15 cellular contexts compared by ENCODE assay signal in the genomic region with DNA sequence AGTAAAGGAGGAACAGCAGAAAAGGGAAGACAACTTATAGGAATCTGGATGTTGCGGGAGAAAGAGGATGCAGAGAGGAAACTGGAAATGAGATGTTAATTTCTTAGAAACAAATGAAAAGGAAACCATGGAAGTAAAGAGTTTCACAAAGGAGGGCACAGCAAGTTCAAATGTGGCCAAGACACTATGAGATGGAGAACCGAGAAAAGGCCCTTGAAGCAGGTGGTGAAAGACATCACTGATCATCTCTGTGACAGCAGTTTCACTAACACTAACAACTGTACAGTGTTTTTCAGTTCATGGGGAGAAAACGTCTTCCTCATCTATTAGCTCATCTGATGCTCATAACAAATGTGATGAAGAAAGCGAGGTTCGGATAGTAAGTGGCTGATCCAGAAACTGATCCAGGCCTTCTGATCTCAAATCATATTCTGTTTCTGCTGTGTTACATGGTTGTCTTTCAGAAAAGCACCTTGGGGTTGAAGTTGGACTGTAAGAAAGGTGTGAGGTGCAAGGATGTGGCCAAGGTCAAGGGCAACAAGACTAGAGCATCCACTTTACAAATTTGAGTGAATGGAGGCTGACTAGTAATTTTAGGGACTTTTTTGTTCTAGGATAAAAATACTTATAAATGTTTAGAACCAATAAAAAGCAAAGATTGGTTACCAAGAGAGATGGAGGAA.
DNase-seq lines count a peak whose midpoint lies in the region; ATAC-seq, FAIRE-seq and TF ChIP-seq lines count a peak whose summit lies in the region.
"Had no signal": no experiment of that assay in that cellular context is flagged by ENCODE, and none has a peak within 500 bp of the region (broad histone marks: within the 10 kb centered on the region; RNA-seq: fewer than 3 reads in every experiment).

No MANE protein-coding gene starts in this region.

- DNase-seq in GM06990 (ENCODE audit: extremely low read depth, insufficient read length) (peak; percentile 71), GM19240 (ENCODE audit: insufficient read length, low spot score) (peak; percentile 85), WERI-Rb-1 (no peak), H54 (ENCODE audit: insufficient read length, low spot score) (no peak)
- no peak for DNase-seq in activated effector memory CD4-positive, alpha-beta T cell treated with anti-CD3 and anti-CD28 coated beads, Interleukin-2, amount 50 U/mL, for 16 hours
- no peak for DNase-seq in activated CD4-positive, alpha-beta T cell treated with anti-CD3 and anti-CD28 coated beads for 4 hours
- DNase-seq: 8988T; activated CD4-positive, alpha-beta T cell treated with anti-CD3 and anti-CD28 coated beads, Interleukin-2, amount 50 U/mL, for 48 hours; activated naive CD4-positive, alpha-beta T cell treated with anti-CD3 and anti-CD28 coated beads, Interleukin-2, amount 50 U/mL, for 16 hours; H9; NCI-H526 treated with DMSO at 0.1 percent for 48 hours had no signal

- no peaks in the 10 kb centered on the region for H3K9me3 ChIP-seq in WERI-Rb-1 (ENCODE audit: severe bottlenecking)

- FAIRE-seq in H54 (lab: Jason Lieb, UNC) = no peak
- FAIRE-seq: keratinocyte had no signal

- TF ChIP-seq POLR2A in H54 (IDR thresholded peaks at IDR 0.05; ENCODE audit: low read depth, low read length) = no peak

- ATAC-seq in HG02610 (IDR thresholded peaks at IDR 0.05; ENCODE audit: unreplicated experiment) (peak; percentile 94), HG03342 (IDR thresholded peaks at IDR 0.05; ENCODE audit: unreplicated experiment) (peak; percentile 95)
- ATAC-seq: SK-N-SH treated with all-trans-retinoic acid at 6 μM for 48 hours had no signal

- H3K4me3 ChIP-seq in GM06990 (replicated peaks; ENCODE audit: low read depth, low read length) = no peak overlapping the region
- H3K4me3 ChIP-seq in WERI-Rb-1 (ENCODE audit: low read depth, low read length) = no peak overlapping the region

- H3K36me3 ChIP-seq in GM06990 (ENCODE audit: control insufficient read depth, insufficient read depth, low read length) (no peaks in the 10 kb centered on the region), WERI-Rb-1 (no peaks in the 10 kb centered on the region)

- no peak overlapping the region for H3K27ac ChIP-seq in WERI-Rb-1

- H3K27me3 ChIP-seq in GM06990 (replicated peaks; ENCODE audit: control insufficient read depth, insufficient read depth, low read length) (no peaks in the 10 kb centered on the region), WERI-Rb-1 (ENCODE audit: insufficient read depth, low read depth, severe bottlenecking) (no peaks in the 10 kb centered on the region)

- TF ChIP-seq CTCF in GM06990 (IDR thresholded peaks at IDR 0.05; ENCODE audit: insufficient read depth, low read length, poor library complexity, severe bottlenecking) (no peak), WERI-Rb-1 (IDR thresholded peaks at IDR 0.05; ENCODE audit: low read depth, low read length) (no peak)

Comparison
In these comparisons a context has a peak if more than half of its experiments do, and no peak if none do; other contexts are left out.
1. DNase-seq: peak in GM06990 (single experiment) and GM19240 (single experiment); none in activated effector memory CD4-positive, alpha-beta T cell treated with anti-CD3 and anti-CD28 coated beads, Interleukin-2, amount 50 U/mL, for 16 hours (single experiment), WERI-Rb-1 (single experiment), activated CD4-positive, alpha-beta T cell treated with anti-CD3 and anti-CD28 coated beads for 4 hours (0 of 2) and H54 (single experiment).